Comparison of ENCODE assay signal across 1 cellular context in the genomic region with DNA sequence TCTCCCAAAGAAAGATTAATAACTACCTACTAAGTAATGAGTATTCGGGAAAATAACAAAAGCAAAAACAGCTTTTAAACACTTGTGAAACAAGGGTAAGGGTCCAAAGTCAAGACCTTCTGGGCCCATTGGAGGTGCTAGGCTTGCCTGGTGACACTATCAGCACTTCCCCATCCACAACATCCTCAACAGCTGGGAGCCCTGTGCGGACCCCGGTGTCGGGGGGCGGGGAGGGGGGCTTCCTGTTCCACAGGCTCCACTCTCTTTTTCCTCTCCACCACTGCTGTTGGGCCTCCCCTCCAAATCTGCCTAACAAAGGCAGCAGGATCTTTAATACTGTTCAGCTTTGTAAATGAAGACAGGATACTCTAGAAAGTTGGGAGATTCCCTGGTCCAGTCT.
TF ChIP-seq lines count a peak whose summit lies in the region.

No MANE protein-coding gene starts in this region.

TF ChIP-seq in GM23338, 12 proteins besides CTCF, POLR2A, EP300 and RAD21:
- TF ChIP-seq JUNB (IDR thresholded peaks at IDR 0.05; ENCODE audit: unreplicated experiment) (no peak), EZH2phosphoT487 (IDR thresholded peaks at IDR 0.05; ENCODE audit: unreplicated experiment) (no peak), ZNF331 (CRISPR knock-in tag; IDR thresholded peaks at IDR 0.05; ENCODE audit: low read depth) (no peak), ZNF462 (CRISPR knock-in tag; IDR thresholded peaks at IDR 0.05) (no peak), POLR2AphosphoS5 (IDR thresholded peaks at IDR 0.05; ENCODE audit: low read depth) (no peak), STAT1 (IDR thresholded peaks at IDR 0.05; ENCODE audit: unreplicated experiment) (no peak), NANOG (IDR thresholded peaks at IDR 0.05; ENCODE audit: borderline replicate concordance) (no peak), EZH2 (IDR thresholded peaks at IDR 0.05; ENCODE audit: low read depth, unreplicated experiment) (no peak), ETS1 (IDR thresholded peaks at IDR 0.05) (no peak), CREB1 (CRISPR knock-in tag; IDR thresholded peaks at IDR 0.05; ENCODE audit: low read depth) (no peak), ZNF114 (CRISPR knock-in tag; IDR thresholded peaks at IDR 0.05) (no peak)
- TF ChIP-seq, protein P1, sequence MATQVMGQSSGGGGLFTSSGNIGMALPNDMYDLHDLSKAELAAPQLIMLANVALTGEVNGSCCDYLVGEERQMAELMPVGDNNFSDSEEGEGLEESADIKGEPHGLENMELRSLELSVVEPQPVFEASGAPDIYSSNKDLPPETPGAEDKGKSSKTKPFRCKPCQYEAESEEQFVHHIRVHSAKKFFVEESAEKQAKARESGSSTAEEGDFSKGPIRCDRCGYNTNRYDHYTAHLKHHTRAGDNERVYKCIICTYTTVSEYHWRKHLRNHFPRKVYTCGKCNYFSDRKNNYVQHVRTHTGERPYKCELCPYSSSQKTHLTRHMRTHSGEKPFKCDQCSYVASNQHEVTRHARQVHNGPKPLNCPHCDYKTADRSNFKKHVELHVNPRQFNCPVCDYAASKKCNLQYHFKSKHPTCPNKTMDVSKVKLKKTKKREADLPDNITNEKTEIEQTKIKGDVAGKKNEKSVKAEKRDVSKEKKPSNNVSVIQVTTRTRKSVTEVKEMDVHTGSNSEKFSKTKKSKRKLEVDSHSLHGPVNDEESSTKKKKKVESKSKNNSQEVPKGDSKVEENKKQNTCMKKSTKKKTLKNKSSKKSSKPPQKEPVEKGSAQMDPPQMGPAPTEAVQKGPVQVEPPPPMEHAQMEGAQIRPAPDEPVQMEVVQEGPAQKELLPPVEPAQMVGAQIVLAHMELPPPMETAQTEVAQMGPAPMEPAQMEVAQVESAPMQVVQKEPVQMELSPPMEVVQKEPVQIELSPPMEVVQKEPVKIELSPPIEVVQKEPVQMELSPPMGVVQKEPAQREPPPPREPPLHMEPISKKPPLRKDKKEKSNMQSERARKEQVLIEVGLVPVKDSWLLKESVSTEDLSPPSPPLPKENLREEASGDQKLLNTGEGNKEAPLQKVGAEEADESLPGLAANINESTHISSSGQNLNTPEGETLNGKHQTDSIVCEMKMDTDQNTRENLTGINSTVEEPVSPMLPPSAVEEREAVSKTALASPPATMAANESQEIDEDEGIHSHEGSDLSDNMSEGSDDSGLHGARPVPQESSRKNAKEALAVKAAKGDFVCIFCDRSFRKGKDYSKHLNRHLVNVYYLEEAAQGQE (IDR thresholded peaks at IDR 0.05; ENCODE audit: unreplicated experiment), result no peak
